Comparison of ENCODE assay signal across 8 cellular contexts in genomic region chr22:38826801-38827200, GRCh38.
"Had no signal": no experiment of that assay in that cellular context is flagged by ENCODE, and none has a peak within 500 bp of the region (broad histone marks: within the 10 kb centered on the region; RNA-seq: fewer than 3 reads in every experiment).

No MANE protein-coding gene starts in this region.

- DNase-seq: GM23248, GOT3, H9, HCEC 1CT had no signal

- H3K4me3 Mint-ChIP-seq: H9, IgD-negative memory B cell had no signal

- H3K9ac ChIP-seq: GM23248 had no signal

- H2AFZ ChIP-seq: GM23248 had no signal

- H3K27ac Mint-ChIP-seq: H9 had no signal

- H3K9me3 Mint-ChIP-seq: H9, IgD-negative memory B cell had no signal

- H3K36me3 Mint-ChIP-seq: IgD-negative memory B cell had no signal

- FAIRE-seq: H54, HepG2 had no signal

- H3K4me3 ChIP-seq: GM23248 had no signal

- ATAC-seq: HepG2 had no signal

- H3K27ac ChIP-seq: GM23248, HL-60 had no signal
